ENCODE assay signal across 9 cellular contexts in genomic region chr15:92915766-92916435, GRCh38. TPM values are rescaled to one million over a fixed set of nuclear protein-coding genes. Genes with fewer than 3 reads are reported as not detected.
DNase-seq lines count a peak whose midpoint lies in the region; ATAC-seq and TF ChIP-seq lines count a peak whose summit lies in the region.
"Had no signal": no experiment of that assay in that cellular context is flagged by ENCODE, and none has a peak within 500 bp of the region (broad histone marks: within the 10 kb centered on the region; RNA-seq: fewer than 3 reads in every experiment).

No MANE protein-coding gene starts in this region.

- peaks cover 82% of the 10 kb centered on the region for H3K4me1 Mint-ChIP-seq in activated T-cell treated with anti-CD3 and anti-CD28 coated beads, Interleukin-2, amount 50 U/mL, for 4 hours (ENCODE audit: low read depth)

- peak overlapping the region; percentile 58 for H3K4me3 Mint-ChIP-seq in activated T-cell treated with anti-CD3 and anti-CD28 coated beads, Interleukin-2, amount 50 U/mL, for 4 hours

- H3K9me3 Mint-ChIP-seq in activated T-cell treated with anti-CD3 and anti-CD28 coated beads, Interleukin-2, amount 50 U/mL, for 4 hours = no peaks in the 10 kb centered on the region

- DNase-seq in activated T-cell treated with anti-CD3 and anti-CD28 coated beads, Interleukin-2, amount 50 U/mL, for 4 hours = no peak
- no peak for DNase-seq in activated T-cell treated with anti-CD3 and anti-CD28 coated beads, Interleukin-2, amount 50 U/mL, for 48 hours
- DNase-seq in adrenal gland = peak in 3 of 7 donors; percentile 45 to 51 (median 48)
- no peak for DNase-seq in lower lobe of right lung
- DNase-seq in thyroid gland = no peak
- DNase-seq in NOMO-1 treated with dmso at 0.1 percent for 144 hours (lab: John Stamatoyannopoulos, UW; ENCODE audit: unreplicated experiment) = no peak
- DNase-seq: cerebellar nuclear complex had no signal

- peaks cover 39% of the 10 kb centered on the region for H3K36me3 Mint-ChIP-seq in activated T-cell treated with anti-CD3 and anti-CD28 coated beads, Interleukin-2, amount 50 U/mL, for 4 hours (ENCODE audit: insufficient read depth)

- no peak overlapping the region for H3K4me3 ChIP-seq in adrenal gland
- H3K4me3 ChIP-seq in lower lobe of right lung = no peak overlapping the region
- H3K4me3 ChIP-seq in thyroid gland (replicated peaks in 1 of 3) = no peak overlapping the region

- intact Hi-C loops in adrenal gland (cut with DNase I) = loop anchor here in 1 of 2 donors (10.0 kb wide), 1 partner anchor 111 kb away; no protein-coding TSS in a partner anchor
- intact Hi-C loops in lower lobe of right lung (cut with DNase I) = loop anchor here (10.0 kb wide), 1 partner anchor 111 kb away; no protein-coding TSS in a partner anchor
- intact Hi-C loops in thyroid gland (cut with DNase I) = no loop called here

- H3K4me1 ChIP-seq in adrenal gland (replicated peaks in 1 of 2) = peaks cover 32 to 78% of the 10 kb centered on the region in 2 donors
- peaks cover 97% of the 10 kb centered on the region for H3K4me1 ChIP-seq in lower lobe of right lung
- H3K4me1 ChIP-seq in thyroid gland = peaks cover 89 to 95% of the 10 kb centered on the region in 2 donors

- peak in 1 of 2 donors; percentile 2 for TF ChIP-seq POLR2A in adrenal gland (IDR thresholded peaks at IDR 0.05)
- TF ChIP-seq POLR2A in thyroid gland (IDR thresholded peaks at IDR 0.05) = peak in 1 of 2 donors; percentile 30

- H3K27ac ChIP-seq in adrenal gland = peak overlapping the region; percentile 47 to 81 (median 68)
- H3K27ac ChIP-seq in lower lobe of right lung = peak overlapping the region; percentile 63
- H3K27ac ChIP-seq in thyroid gland = peak overlapping the region; percentile 84 to 100 (median 98)

- peak; percentile 26 to 39 for ATAC-seq in activated T-cell treated with anti-CD3 and anti-CD28 coated beads, Interleukin-2, amount 50 U/mL, for 4 hours
- no peak for ATAC-seq in lower lobe of right lung
- ATAC-seq in HG02763 (IDR thresholded peaks at IDR 0.05; ENCODE audit: unreplicated experiment) = no peak
- ATAC-seq in HG02884 (IDR thresholded peaks at IDR 0.05; ENCODE audit: unreplicated experiment) = no peak

- H3K27me3 ChIP-seq in adrenal gland (no peaks in the 10 kb centered on the region), lower lobe of right lung (ENCODE audit: low read depth) (no peaks in the 10 kb centered on the region), thyroid gland (no peaks in the 10 kb centered on the region)

- 57 to 61% (median 59%) methylated on average over 4 of the region's 4 CpGs for WGBS in adrenal gland, 4 donors
- 55 to 61% methylated on average over 4 of the region's 4 CpGs for WGBS in thyroid gland, 2 donors

- TF ChIP-seq CTCF in adrenal gland (IDR thresholded peaks at IDR 0.05) (no peak), lower lobe of right lung (IDR thresholded peaks at IDR 0.05) (no peak), thyroid gland (IDR thresholded peaks at IDR 0.05) (no peak)

- H3K36me3 ChIP-seq in adrenal gland (replicated peaks in 1 of 2) = no peaks in the 10 kb centered on the region
- H3K36me3 ChIP-seq in lower lobe of right lung = peaks cover 13% of the 10 kb centered on the region
- H3K36me3 ChIP-seq in thyroid gland = no peaks in the 10 kb centered on the region

- H3K27me3 Mint-ChIP-seq in activated T-cell treated with anti-CD3 and anti-CD28 coated beads, Interleukin-2, amount 50 U/mL, for 4 hours (ENCODE audit: low read depth) = no peaks in the 10 kb centered on the region

- H3K9me3 ChIP-seq in adrenal gland (replicated peaks in 1 of 3) (no peaks in the 10 kb centered on the region), lower lobe of right lung (no peaks in the 10 kb centered on the region), thyroid gland (no peaks in the 10 kb centered on the region)

RNA-seq across cellular contexts. Expression of gene CHD2, which starts 15.8 kb away (rescaled TPM):
- total RNA-seq in activated T-cell treated with anti-CD3 and anti-CD28 coated beads, Interleukin-2, amount 50 U/mL, for 4 hours = 10 to 100 TPM; 58.0 to 67.7 (median 59.7) TPM
- total RNA-seq in adrenal gland (100 to 1,000 TPM in 2 of 8 donors, 10 to 100 TPM in 6; 41.3 to 115 (median 83.1) TPM), lower lobe of right lung (158 TPM), thyroid gland (100 to 1,000 TPM; 149 to 299 (median 213) TPM)
- polyA plus RNA-seq in adrenal gland = 10 to 100 TPM; 40.1 to 60.2 (median 50.3) TPM

Comparison
In these comparisons a context has a peak if more than half of its experiments do, and no peak if none do; other contexts are left out.
1. ATAC-seq: peak in activated T-cell treated with anti-CD3 and anti-CD28 coated beads, Interleukin-2, amount 50 U/mL, for 4 hours (2 of 2); none in lower lobe of right lung (0 of 2), HG02763 (single experiment) and HG02884 (single experiment).
2. Peak in every context shown above with its lines, with median percentiles within 50 percentile points of each other: H3K27ac ChIP-seq.